ENCODE assay signal across 1 cellular context in the genomic region with DNA sequence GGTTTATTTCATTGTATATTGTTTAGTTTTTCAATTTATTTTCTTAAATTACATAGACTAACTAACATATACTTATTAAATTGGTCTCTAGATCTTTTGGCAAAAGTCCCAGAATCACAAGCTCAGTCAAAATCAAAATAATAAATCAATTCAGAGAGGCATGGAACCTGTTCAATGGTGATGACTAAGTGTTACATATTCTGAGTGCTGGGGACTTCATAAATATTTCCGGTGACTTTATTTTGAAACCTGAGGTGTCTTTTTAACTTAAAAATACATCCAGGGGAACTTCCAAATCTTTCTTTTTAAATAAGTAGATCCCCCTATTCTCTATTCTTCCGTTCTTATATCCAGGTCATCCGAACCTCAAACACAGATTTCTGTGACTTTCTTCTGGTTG.
A peak's percentile ranks its signal among the peaks of the same experiment; 100 is the strongest.
TF ChIP-seq lines count a peak whose summit lies in the region.

No MANE protein-coding gene starts in this region.

TF ChIP-seq in GM12878, 131 proteins besides CTCF, POLR2A, EP300 and RAD21 (continued from another document and continues in another):
- TF ChIP-seq E2F8 (IDR thresholded peaks at IDR 0.05; ENCODE audit: low read depth, partially characterized antibody) (no peak), TCF3 (IDR thresholded peaks at IDR 0.05; ENCODE audit: borderline replicate concordance, insufficient read depth, low read depth, low read length) (no peak), SMARCA5 (IDR thresholded peaks at IDR 0.05) (no peak), SMC3 (IDR thresholded peaks at IDR 0.05; ENCODE audit: borderline replicate concordance, low read length) (no peak), MYB (IDR thresholded peaks at IDR 0.05; ENCODE audit: borderline replicate concordance, low read depth, low read length) (no peak), ZBED1 (IDR thresholded peaks at IDR 0.05; ENCODE audit: borderline replicate concordance) (no peak), ZNF687 (IDR thresholded peaks at IDR 0.05) (no peak), CHD1 (IDR thresholded peaks at IDR 0.05; ENCODE audit: low read depth, low read length) (no peak), SRF (IDR thresholded peaks at IDR 0.05; ENCODE audit: low read depth in 2 of 2, low read length in 2 of 2) (no peak), PAX8 (IDR thresholded peaks at IDR 0.05) (no peak), POLR2AphosphoS2 (IDR thresholded peaks at IDR 0.05; ENCODE audit: low read depth, low read length) (no peak), MTA3 (IDR thresholded peaks at IDR 0.05; ENCODE audit: borderline replicate concordance, low read length) (no peak), E2F4 (IDR thresholded peaks at IDR 0.05; ENCODE audit: low read depth, low read length) (no peak), NFYA (IDR thresholded peaks at IDR 0.05; ENCODE audit: borderline replicate concordance, low read depth, low read length) (no peak), BACH1 (IDR thresholded peaks at IDR 0.05; ENCODE audit: borderline replicate concordance) (no peak), ZBTB4 (CRISPR knock-in tag; IDR thresholded peaks at IDR 0.05) (no peak), BHLHE40 (IDR thresholded peaks at IDR 0.05; ENCODE audit: borderline replicate concordance in 1 of 2, low read depth in 2 of 2, low read length in 1 of 2) (no peak), WRNIP1 (IDR thresholded peaks at IDR 0.05; ENCODE audit: borderline replicate concordance, low read depth, low read length) (no peak), HCFC1 (IDR thresholded peaks at IDR 0.05; ENCODE audit: low read length) (no peak), TCF7 (IDR thresholded peaks at IDR 0.05; ENCODE audit: borderline replicate concordance) (no peak), POLR2AphosphoS5 (IDR thresholded peaks at IDR 0.05; ENCODE audit: low read length) (no peak), ZNF384 (IDR thresholded peaks at IDR 0.05; ENCODE audit: borderline replicate concordance, low read depth, low read length) (no peak), SPI1 (IDR thresholded peaks at IDR 0.05; ENCODE audit: borderline replicate concordance, insufficient read depth, low read depth, low read length) (no peak), JUNB (IDR thresholded peaks at IDR 0.05) (peak; percentile 82), SUPT20H (IDR thresholded peaks at IDR 0.05; ENCODE audit: borderline replicate concordance, control insufficient read depth, low read depth, low read length) (no peak), KLF5 (IDR thresholded peaks at IDR 0.05; ENCODE audit: partially characterized antibody) (no peak), SREBF1 (IDR thresholded peaks at IDR 0.05; ENCODE audit: low read length) (no peak), SIX5 (IDR thresholded peaks at IDR 0.05; ENCODE audit: low read depth, low read length, severe bottlenecking) (no peak), SMAD1 (IDR thresholded peaks at IDR 0.05; ENCODE audit: low read depth, partially characterized antibody) (peak; percentile 45), ZNF217 (IDR thresholded peaks at IDR 0.05) (no peak), FOXK2 (IDR thresholded peaks at IDR 0.05) (no peak), ASH2L (IDR thresholded peaks at IDR 0.05; ENCODE audit: borderline replicate concordance, low read depth) (no peak), LARP7 (IDR thresholded peaks at IDR 0.05) (no peak), BCL11A (IDR thresholded peaks at IDR 0.05; ENCODE audit: low read depth, low read length) (0 out of 2 replicates have a peak, but pooled peaks have one; percentile 35)
- TF ChIP-seq, protein P1, sequence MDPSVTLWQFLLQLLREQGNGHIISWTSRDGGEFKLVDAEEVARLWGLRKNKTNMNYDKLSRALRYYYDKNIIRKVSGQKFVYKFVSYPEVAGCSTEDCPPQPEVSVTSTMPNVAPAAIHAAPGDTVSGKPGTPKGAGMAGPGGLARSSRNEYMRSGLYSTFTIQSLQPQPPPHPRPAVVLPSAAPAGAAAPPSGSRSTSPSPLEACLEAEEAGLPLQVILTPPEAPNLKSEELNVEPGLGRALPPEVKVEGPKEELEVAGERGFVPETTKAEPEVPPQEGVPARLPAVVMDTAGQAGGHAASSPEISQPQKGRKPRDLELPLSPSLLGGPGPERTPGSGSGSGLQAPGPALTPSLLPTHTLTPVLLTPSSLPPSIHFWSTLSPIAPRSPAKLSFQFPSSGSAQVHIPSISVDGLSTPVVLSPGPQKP (IDR thresholded peaks at IDR 0.05; ENCODE audit: low read depth, low read length), result no peak
- TF ChIP-seq, protein P2, sequence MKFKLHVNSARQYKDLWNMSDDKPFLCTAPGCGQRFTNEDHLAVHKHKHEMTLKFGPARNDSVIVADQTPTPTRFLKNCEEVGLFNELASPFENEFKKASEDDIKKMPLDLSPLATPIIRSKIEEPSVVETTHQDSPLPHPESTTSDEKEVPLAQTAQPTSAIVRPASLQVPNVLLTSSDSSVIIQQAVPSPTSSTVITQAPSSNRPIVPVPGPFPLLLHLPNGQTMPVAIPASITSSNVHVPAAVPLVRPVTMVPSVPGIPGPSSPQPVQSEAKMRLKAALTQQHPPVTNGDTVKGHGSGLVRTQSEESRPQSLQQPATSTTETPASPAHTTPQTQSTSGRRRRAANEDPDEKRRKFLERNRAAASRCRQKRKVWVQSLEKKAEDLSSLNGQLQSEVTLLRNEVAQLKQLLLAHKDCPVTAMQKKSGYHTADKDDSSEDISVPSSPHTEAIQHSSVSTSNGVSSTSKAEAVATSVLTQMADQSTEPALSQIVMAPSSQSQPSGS (IDR thresholded peaks at IDR 0.05; ENCODE audit: low read length), result peak; percentile 63; the same call in 1 of the 2 replicates
- TF ChIP-seq, protein P3, sequence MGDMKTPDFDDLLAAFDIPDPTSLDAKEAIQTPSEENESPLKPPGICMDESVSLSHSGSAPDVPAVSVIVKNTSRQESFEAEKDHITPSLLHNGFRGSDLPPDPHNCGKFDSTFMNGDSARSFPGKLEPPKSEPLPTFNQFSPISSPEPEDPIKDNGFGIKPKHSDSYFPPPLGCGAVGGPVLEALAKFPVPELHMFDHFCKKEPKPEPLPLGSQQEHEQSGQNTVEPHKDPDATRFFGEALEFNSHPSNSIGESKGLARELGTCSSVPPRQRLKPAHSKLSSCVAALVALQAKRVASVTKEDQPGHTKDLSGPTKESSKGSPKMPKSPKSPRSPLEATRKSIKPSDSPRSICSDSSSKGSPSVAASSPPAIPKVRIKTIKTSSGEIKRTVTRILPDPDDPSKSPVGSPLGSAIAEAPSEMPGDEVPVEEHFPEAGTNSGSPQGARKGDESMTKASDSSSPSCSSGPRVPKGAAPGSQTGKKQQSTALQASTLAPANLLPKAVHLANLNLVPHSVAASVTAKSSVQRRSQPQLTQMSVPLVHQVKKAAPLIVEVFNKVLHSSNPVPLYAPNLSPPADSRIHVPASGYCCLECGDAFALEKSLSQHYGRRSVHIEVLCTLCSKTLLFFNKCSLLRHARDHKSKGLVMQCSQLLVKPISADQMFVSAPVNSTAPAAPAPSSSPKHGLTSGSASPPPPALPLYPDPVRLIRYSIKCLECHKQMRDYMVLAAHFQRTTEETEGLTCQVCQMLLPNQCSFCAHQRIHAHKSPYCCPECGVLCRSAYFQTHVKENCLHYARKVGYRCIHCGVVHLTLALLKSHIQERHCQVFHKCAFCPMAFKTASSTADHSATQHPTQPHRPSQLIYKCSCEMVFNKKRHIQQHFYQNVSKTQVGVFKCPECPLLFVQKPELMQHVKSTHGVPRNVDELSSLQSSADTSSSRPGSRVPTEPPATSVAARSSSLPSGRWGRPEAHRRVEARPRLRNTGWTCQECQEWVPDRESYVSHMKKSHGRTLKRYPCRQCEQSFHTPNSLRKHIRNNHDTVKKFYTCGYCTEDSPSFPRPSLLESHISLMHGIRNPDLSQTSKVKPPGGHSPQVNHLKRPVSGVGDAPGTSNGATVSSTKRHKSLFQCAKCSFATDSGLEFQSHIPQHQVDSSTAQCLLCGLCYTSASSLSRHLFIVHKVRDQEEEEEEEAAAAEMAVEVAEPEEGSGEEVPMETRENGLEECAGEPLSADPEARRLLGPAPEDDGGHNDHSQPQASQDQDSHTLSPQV (IDR thresholded peaks at IDR 0.05), result no peak
- TF ChIP-seq, protein P4, sequence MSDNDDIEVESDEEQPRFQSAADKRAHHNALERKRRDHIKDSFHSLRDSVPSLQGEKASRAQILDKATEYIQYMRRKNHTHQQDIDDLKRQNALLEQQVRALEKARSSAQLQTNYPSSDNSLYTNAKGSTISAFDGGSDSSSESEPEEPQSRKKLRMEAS (IDR thresholded peaks at IDR 0.05; ENCODE audit: low read depth, low read length), result no peak
- TF ChIP-seq, protein P5, sequence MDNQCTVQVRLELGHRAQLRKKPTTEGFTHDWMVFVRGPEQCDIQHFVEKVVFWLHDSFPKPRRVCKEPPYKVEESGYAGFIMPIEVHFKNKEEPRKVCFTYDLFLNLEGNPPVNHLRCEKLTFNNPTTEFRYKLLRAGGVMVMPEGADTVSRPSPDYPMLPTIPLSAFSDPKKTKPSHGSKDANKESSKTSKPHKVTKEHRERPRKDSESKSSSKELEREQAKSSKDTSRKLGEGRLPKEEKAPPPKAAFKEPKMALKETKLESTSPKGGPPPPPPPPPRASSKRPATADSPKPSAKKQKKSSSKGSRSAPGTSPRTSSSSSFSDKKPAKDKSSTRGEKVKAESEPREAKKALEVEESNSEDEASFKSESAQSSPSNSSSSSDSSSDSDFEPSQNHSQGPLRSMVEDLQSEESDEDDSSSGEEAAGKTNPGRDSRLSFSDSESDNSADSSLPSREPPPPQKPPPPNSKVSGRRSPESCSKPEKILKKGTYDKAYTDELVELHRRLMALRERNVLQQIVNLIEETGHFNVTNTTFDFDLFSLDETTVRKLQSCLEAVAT (IDR thresholded peaks at IDR 0.05), result no peak
